Comparison of ENCODE assay signal across 28 cellular contexts in genomic region chr17:56935461-56935860, GRCh38.
"Had no signal": no experiment of that assay in that cellular context is flagged by ENCODE, and none has a peak within 500 bp of the region (broad histone marks: within the 10 kb centered on the region; RNA-seq: fewer than 3 reads in every experiment).

No MANE protein-coding gene starts in this region.

- H3K36me3 ChIP-seq: uterus had no signal

- H3K27me3 Mint-ChIP-seq: stimulated activated memory B cell treated with anti-CD40 and anti-IgM and Interleukin-4, amounts not matched to agents 10 μg/mL and 1 μg/mL and 100 μg/mL, for 72 hours; stimulated activated naive B cell treated with anti-CD40 and anti-IgM and Interleukin-4, amounts not matched to agents 10 μg/mL and 1 μg/mL and 100 μg/mL, for 72 hours; stimulated activated naive CD8-positive, alpha-beta T cell treated with anti-CD3 and anti-CD28 coated beads, Interleukin-15, amount 100 ng/mL, for 72 hours; stimulated activated naive CD8-positive, alpha-beta T cell treated with anti-CD3 and anti-CD28 coated beads, Interleukin-15, Interleukin-2, amounts not matched to agents 100 ng/mL and 50 ng/mL, for 24 hours; type B pancreatic cell had no signal

- H3K4me3 Mint-ChIP-seq: stimulated activated effector memory CD8-positive, alpha-beta T cell treated with anti-CD3 and anti-CD28 coated beads, Interleukin-12 subunit alpha, Interleukin-12 subunit beta, amount 100 ng/mL, for 72 hours; stimulated activated memory B cell treated with anti-CD40 and anti-IgM and Interleukin-4, amounts not matched to agents 10 μg/mL and 1 μg/mL and 100 μg/mL, for 72 hours; stimulated activated naive B cell treated with anti-CD40 and anti-IgM and Interleukin-4, amounts not matched to agents 10 μg/mL and 1 μg/mL and 100 μg/mL, for 72 hours; stimulated activated naive CD8-positive, alpha-beta T cell treated with anti-CD3 and anti-CD28 coated beads, Interleukin-15, amount 100 ng/mL, for 72 hours; stimulated activated naive CD8-positive, alpha-beta T cell treated with anti-CD3 and anti-CD28 coated beads, Interleukin-15, Interleukin-2, amounts not matched to agents 100 ng/mL and 50 ng/mL, for 24 hours; type B pancreatic cell had no signal

- H3K4me3 ChIP-seq: stomach, suprapubic skin, testis, thoracic aorta, thyroid gland, tibial artery, tibial nerve, transverse colon, upper lobe of left lung, upper lobe of right lung, uterus, vagina had no signal

- DNase-seq: stimulated activated CD4-positive, alpha-beta T cell treated with anti-CD3 and anti-CD28 coated beads, Interleukin-2, amount 100 ng/mL, for 48 hours; stimulated activated CD4-positive, alpha-beta T cell treated with anti-CD3 and anti-CD28 coated beads, Interleukin-4, amount 100 ng/mL, for 1 hour; stimulated activated CD4-positive, alpha-beta T cell treated with anti-CD3 and anti-CD28 coated beads, Interleukin-4, amount 100 ng/mL, for 24 hours; stimulated activated CD4-positive, alpha-beta T cell treated with anti-CD3 and anti-CD28 coated beads, Interleukin-4, amount 100 ng/mL, for 4 hours; stimulated activated CD8-positive, alpha-beta memory T cell treated with anti-CD3 and anti-CD28 coated beads, Interleukin-4, amount 100 ng/mL, for 48 hours; stimulated activated naive B cell treated with anti-CD40 and anti-IgM and Interleukin-4, amounts not matched to agents 10 μg/mL and 1 μg/mL and 100 μg/mL, for 72 hours; stimulated activated naive CD4-positive, alpha-beta T cell; stimulated activated naive CD4-positive, alpha-beta T cell treated with Interleukin-2 at 50 U/mL for 16 hours; stimulated activated naive CD8-positive, alpha-beta T cell treated with anti-CD3 and anti-CD28 coated beads, Interleukin-15, amount 100 ng/mL, for 72 hours; stimulated activated naive CD8-positive, alpha-beta T cell treated with anti-CD3 and anti-CD28 coated beads, Interleukin-15, Interleukin-2, amounts not matched to agents 100 U/mL and 50 U/mL, for 24 hours; stomach; substantia nigra; testis; thyroid gland; tibial artery; transverse colon; upper lobe of left lung; upper lobe of right lung; uterus had no signal

- H3K27ac Mint-ChIP-seq: stimulated activated effector memory CD8-positive, alpha-beta T cell treated with anti-CD3 and anti-CD28 coated beads, Interleukin-12 subunit alpha, Interleukin-12 subunit beta, amount 100 ng/mL, for 72 hours; stimulated activated memory B cell treated with anti-CD40 and anti-IgM and Interleukin-4, amounts not matched to agents 10 μg/mL and 1 μg/mL and 100 μg/mL, for 72 hours; stimulated activated naive B cell treated with anti-CD40 and anti-IgM and Interleukin-4, amounts not matched to agents 10 μg/mL and 1 μg/mL and 100 μg/mL, for 72 hours; stimulated activated naive CD8-positive, alpha-beta T cell treated with anti-CD3 and anti-CD28 coated beads, Interleukin-15, amount 100 ng/mL, for 72 hours; stimulated activated naive CD8-positive, alpha-beta T cell treated with anti-CD3 and anti-CD28 coated beads, Interleukin-15, Interleukin-2, amounts not matched to agents 100 ng/mL and 50 ng/mL, for 24 hours; type B pancreatic cell had no signal

- FAIRE-seq: urothelium cell line had no signal

- H3K27ac ChIP-seq: stomach, suprapubic skin, testis, thoracic aorta, thyroid gland, tibial artery, tibial nerve, transverse colon, upper lobe of left lung, upper lobe of right lung, uterus had no signal

- ATAC-seq: stimulated activated effector memory CD8-positive, alpha-beta T cell treated with anti-CD3 and anti-CD28 coated beads, Interleukin-12 subunit alpha, Interleukin-12 subunit beta, amount 100 ng/mL, for 72 hours; stimulated activated memory B cell treated with anti-CD40 and anti-IgM and Interleukin-4, amounts not matched to agents 10 μg/mL and 1 μg/mL and 100 μg/mL, for 72 hours; stimulated activated naive B cell treated with anti-CD40 and anti-IgM and Interleukin-4, amounts not matched to agents 10 μg/mL and 1 μg/mL and 100 μg/mL, for 72 hours; stimulated activated naive CD8-positive, alpha-beta T cell treated with anti-CD3 and anti-CD28 coated beads, Interleukin-15, amount 100 ng/mL, for 72 hours; stimulated activated naive CD8-positive, alpha-beta T cell treated with anti-CD3 and anti-CD28 coated beads, Interleukin-15, Interleukin-2, amounts not matched to agents 100 U/mL and 50 U/mL, for 24 hours; upper lobe of right lung had no signal

- H3K4me1 ChIP-seq: suprapubic skin, thyroid gland, tibial artery, tibial nerve, transverse colon, upper lobe of left lung, upper lobe of right lung, uterus had no signal

- H3K27me3 ChIP-seq: stomach, suprapubic skin, testis, thyroid gland, tibial artery, tibial nerve, transverse colon, upper lobe of left lung, upper lobe of right lung, uterus, vagina had no signal

- H3K9me3 ChIP-seq: stomach, suprapubic skin, testis, thoracic aorta, thyroid gland, tibial artery, tibial nerve, transverse colon, upper lobe of left lung, uterus, vagina had no signal
